In the genomic region with DNA sequence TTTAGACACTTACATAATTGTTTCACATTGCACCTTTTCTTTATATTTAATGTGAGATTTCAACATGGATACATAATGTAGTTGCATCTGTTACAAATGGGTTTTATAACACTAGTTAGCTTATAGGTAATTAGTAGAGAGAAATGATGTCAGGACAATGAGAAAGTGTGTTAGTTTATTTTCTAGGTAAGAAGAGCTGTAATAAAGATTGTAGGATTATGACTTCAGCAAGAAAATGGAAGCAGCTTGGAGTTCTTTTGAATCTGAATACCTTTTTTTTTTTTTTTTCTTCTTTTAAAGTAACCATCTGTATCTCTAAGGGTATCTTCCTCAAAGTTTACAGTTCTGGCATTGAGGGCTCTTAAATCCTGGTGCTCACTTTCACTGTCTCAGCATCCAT, we compare ENCODE assay signal across 21 cellular contexts. TPM values are rescaled to one million over a fixed set of nuclear protein-coding genes. Genes with fewer than 3 reads are reported as not detected.
DNase-seq lines count a peak whose midpoint lies in the region; ATAC-seq, FAIRE-seq and TF ChIP-seq lines count a peak whose summit lies in the region.
"Had no signal": no experiment of that assay in that cellular context is flagged by ENCODE, and none has a peak within 500 bp of the region (broad histone marks: within the 10 kb centered on the region; RNA-seq: fewer than 3 reads in every experiment).

No MANE protein-coding gene starts in this region.

- H3K4ac ChIP-seq in trophoblast cell (ENCODE audit: low read depth, low read length), result no peak overlapping the region

- H3K14ac ChIP-seq in trophoblast cell (ENCODE audit: low read length), result no peak overlapping the region

- TF ChIP-seq EP300 in HepG2 (IDR thresholded peaks at IDR 0.05; ENCODE audit: low read depth in 2 of 2, low read length in 2 of 2) (no peak), HepG2 (CRISPR knock-in tag; IDR thresholded peaks at IDR 0.05; ENCODE audit: borderline replicate concordance) (no peak)

- DNase-seq in HepG2 (ENCODE audit: low spot score), result no peak
- no peak for DNase-seq in right lobe of liver
- peak; percentile 20 for DNase-seq in NCI-H69 (lab: John Stamatoyannopoulos, UW)
- peak; percentile 22 for DNase-seq in astrocyte of the spinal cord (ENCODE audit: low read depth, low spot score)
- DNase-seq in renal cortical epithelial cell (ENCODE audit: low read depth), result peak; percentile 23
- no peak for DNase-seq in mucosa of descending colon
- no peak for DNase-seq in trophoblast cell
- DNase-seq: ACHN; AML-193; EL; IMR-90; MV-4-11; NCI-H1436; NCI-H2029; NCI-H345; NCI-H526; NK-92 treated with Interleukin-12 subunit alpha and Interleukin-12 subunit beta, amount 100 ng/mL, for 24 hours; PC-9; SJCRH30 had no signal

- H3K9me3 ChIP-seq in HepG2 (ENCODE audit: low read length) (peaks cover 7% of the 10 kb centered on the region; the same call in 1 of the 2 replicates), right lobe of liver (peaks cover 0 to 4% (median 0%) of the 10 kb centered on the region in 4 donors), mucosa of descending colon (peaks cover 15% of the 10 kb centered on the region), trophoblast cell (ENCODE audit: insufficient read depth, low read depth, low read length) (no peaks in the 10 kb centered on the region)
- H3K9me3 ChIP-seq: SJCRH30 had no signal

- FAIRE-seq in HepG2 (lab: Jason Lieb, UNC), result no peak

- intact Hi-C loops in HepG2 (cut with micrococcal nuclease; ENCODE audit: unreplicated experiment), result no loop called here
- intact Hi-C loops in right lobe of liver (cut with DNase I), result no loop called here
- intact Hi-C loops in mucosa of descending colon (cut with DNase I, micrococcal nuclease), result no loop called here

- POLR2A ChIA-PET in HepG2 (lab: Yijun Ruan, JAX), result no interaction called here

- no peak overlapping the region for H3K27ac ChIP-seq in HepG2 (ENCODE audit: extremely low read length, insufficient read depth, low read length)
- no peak overlapping the region for H3K27ac ChIP-seq in right lobe of liver
- no peak overlapping the region for H3K27ac ChIP-seq in trophoblast cell (ENCODE audit: low read depth, low read length)
- H3K27ac ChIP-seq: PC-9, SJCRH30 had no signal

- no peak overlapping the region for H4K12ac ChIP-seq in trophoblast cell (ENCODE audit: low read depth, low read length)

- no peaks in the 10 kb centered on the region for H3K79me1 ChIP-seq in trophoblast cell (ENCODE audit: low read length)

- H3K4me3 ChIP-seq in HepG2 (replicated peaks in 1 of 3; ENCODE audit: insufficient read depth in 1 of 3, low read depth in 2 of 3, low read length in 3 of 3), result no peak overlapping the region
- H3K4me3 ChIP-seq in right lobe of liver, result no peak overlapping the region
- H3K4me3 ChIP-seq in astrocyte of the spinal cord (ENCODE audit: low read depth, low read length), result no peak overlapping the region
- no peak overlapping the region for H3K4me3 ChIP-seq in mucosa of descending colon
- H3K4me3 ChIP-seq in trophoblast cell (ENCODE audit: low read depth, low read length), result no peak overlapping the region
- H3K4me3 ChIP-seq: HAP-1, PC-9, SJCRH30 had no signal

- H2BK120ac ChIP-seq in trophoblast cell (ENCODE audit: insufficient read depth, low read length, poor library complexity), result no peak overlapping the region

- no peak overlapping the region for H2BK12ac ChIP-seq in trophoblast cell (ENCODE audit: low read length)

- CTCF ChIA-PET in HepG2 (lab: Yijun Ruan, JAX; ENCODE audit: low intra/inter-chr PET ratio, low total read pairs), result no interaction called here

- no peak overlapping the region for H3K23ac ChIP-seq in trophoblast cell (ENCODE audit: low read length)

- TF ChIP-seq RAD21 in HepG2 (CRISPR knock-in tag; IDR thresholded peaks at IDR 0.05), result no peak

- no peaks in the 10 kb centered on the region for H3K27me3 ChIP-seq in HepG2 (ENCODE audit: control insufficient read depth in 1 of 2, insufficient read depth in 2 of 2, low read length in 2 of 2)
- H3K27me3 ChIP-seq in right lobe of liver, result no peaks in the 10 kb centered on the region
- no peaks in the 10 kb centered on the region for H3K27me3 ChIP-seq in trophoblast cell (ENCODE audit: insufficient read depth, low read length)
- H3K27me3 ChIP-seq: SJCRH30 had no signal

- TF ChIP-seq CTCF in HepG2 (CRISPR knock-in tag; IDR thresholded peaks at IDR 0.05) (no peak), right lobe of liver (IDR thresholded peaks at IDR 0.05) (no peak), astrocyte of the spinal cord (IDR thresholded peaks at IDR 0.05; ENCODE audit: low read depth, low read length) (no peak), mucosa of descending colon (IDR thresholded peaks at IDR 0.05) (no peak)

- H3K4me1 ChIP-seq in HepG2 (ENCODE audit: insufficient read depth, low read length) (no peaks in the 10 kb centered on the region), right lobe of liver (peaks cover 0 to 3% (median 0%) of the 10 kb centered on the region in 4 donors), mucosa of descending colon (ENCODE audit: low read depth) (peaks cover 18% of the 10 kb centered on the region), trophoblast cell (ENCODE audit: control insufficient read depth in 1 of 2, insufficient read depth in 2 of 2, low read length in 2 of 2) (no peaks in the 10 kb centered on the region)
- H3K4me1 ChIP-seq: HAP-1, SJCRH30 had no signal

- H4K8ac ChIP-seq in trophoblast cell (ENCODE audit: low read depth, low read length), result no peak overlapping the region

- H2AK5ac ChIP-seq in trophoblast cell (ENCODE audit: low read length), result no peak overlapping the region

- no peak for ATAC-seq in HepG2
- no peak for ATAC-seq in right lobe of liver
- ATAC-seq in GM19452 (IDR thresholded peaks at IDR 0.05; ENCODE audit: unreplicated experiment), result no peak
- ATAC-seq in mucosa of descending colon, result no peak

- H3K18ac ChIP-seq in trophoblast cell (ENCODE audit: low read length), result no peak overlapping the region

- H4K20me1 ChIP-seq in HepG2 (ENCODE audit: insufficient read depth, low read length), result no peaks in the 10 kb centered on the region

- H3K4me2 ChIP-seq in HepG2 (ENCODE audit: low read depth, low read length) (no peak overlapping the region), trophoblast cell (ENCODE audit: low read length) (no peak overlapping the region)
- H3K4me2 ChIP-seq: PC-9 had no signal

- no peak overlapping the region for H2AFZ ChIP-seq in HepG2 (ENCODE audit: low read length)
- no peak overlapping the region for H2AFZ ChIP-seq in trophoblast cell (ENCODE audit: insufficient read depth, low read length, poor library complexity)
- H2AFZ ChIP-seq: PC-9 had no signal

- peaks cover 34% of the 10 kb centered on the region for H3K79me2 ChIP-seq in HepG2 (ENCODE audit: insufficient read depth, low read length)
- H3K79me2 ChIP-seq in trophoblast cell (ENCODE audit: control insufficient read depth, insufficient read depth, low read length, poor library complexity), result peaks cover 2% of the 10 kb centered on the region

- no peak for TF ChIP-seq POLR2A in HepG2 (IDR thresholded peaks at IDR 0.05; ENCODE audit: insufficient read depth in 1 of 2, low read depth in 2 of 2, low read length in 2 of 2)
- no peak for TF ChIP-seq POLR2A in right lobe of liver (IDR thresholded peaks at IDR 0.05)

- H3K9ac ChIP-seq in HepG2 (ENCODE audit: insufficient read depth, low read depth, low read length) (no peak overlapping the region), trophoblast cell (ENCODE audit: low read length) (no peak overlapping the region)

- no peak overlapping the region for H2BK5ac ChIP-seq in trophoblast cell (ENCODE audit: low read depth, low read length, poor library complexity)

- H3K36me3 ChIP-seq in HepG2 (replicated peaks in 1 of 2; ENCODE audit: control insufficient read depth in 1 of 2, insufficient read depth in 2 of 2, low read length in 2 of 2), result peaks cover 3 to 8% of the 10 kb centered on the region in 2 experiments; a peak in 4 of 5 replicates
- H3K36me3 ChIP-seq in right lobe of liver, result peaks cover 0 to 1% (median 0%) of the 10 kb centered on the region in 4 donors
- H3K36me3 ChIP-seq in mucosa of descending colon (ENCODE audit: low read depth), result no peaks in the 10 kb centered on the region
- H3K36me3 ChIP-seq in trophoblast cell (ENCODE audit: control insufficient read depth in 1 of 2, insufficient read depth in 2 of 2, low read length in 2 of 2), result peaks cover 0 to 5% of the 10 kb centered on the region in 2 experiments
- H3K36me3 ChIP-seq: HAP-1, SJCRH30 had no signal

- no TSS peak for BruUV-seq in HepG2 (replicated peaks; lab: Mats Ljungman, UMichigan)

- in situ Hi-C loops in HepG2 (cut with HindIII; ENCODE audit: extremely low pct_ligation_motif_present, low pct_unique_long_range_greater_than_20kb), result no loop called here
- in situ Hi-C loops in astrocyte of the spinal cord (cut with HindIII; ENCODE audit: low sequenced_read_pairs), result no loop called here

- no peak overlapping the region for H4K91ac ChIP-seq in trophoblast cell (ENCODE audit: low read depth, low read length)

TF ChIP-seq in HepG2, 621 proteins besides CTCF, POLR2A, EP300 and RAD21 (continues in another document):
- TF ChIP-seq ARNT2 (CRISPR knock-in tag; IDR thresholded peaks at IDR 0.05; ENCODE audit: low read depth), result no peak

RNA-seq across cellular contexts. Expression of gene CD2AP, which starts 35.3 kb away (rescaled TPM):
- total RNA-seq in HepG2 (2016; rRNA removed; fragmentation: Illumina TruSeq; extraction: Trizol), result 31.9 and 40.1 TPM in 2 replicates
- total RNA-seq in HepG2 (2016; cell fraction: cytosol; rRNA removed; fragmentation: Illumina TruSeq; extraction: Trizol; ENCODE audit: low read depth), result 12.4 and 19.0 TPM in 2 replicates
- 30.7 and 38.4 TPM in 2 replicates for total RNA-seq in HepG2 (2016; cell fraction: insoluble cytoplasmic fraction; rRNA removed; fragmentation: Illumina TruSeq; extraction: Trizol)
- 12.4 and 12.6 TPM in 2 replicates for total RNA-seq in HepG2 (2016; cell fraction: membrane; rRNA removed; fragmentation: Illumina TruSeq; extraction: Trizol)
- 42.9 and 47.2 TPM in 2 replicates for total RNA-seq in HepG2 (2016; cell fraction: nucleus; rRNA removed; fragmentation: Illumina TruSeq; extraction: Trizol)
- 6.0 and 8.6 TPM in 2 replicates for polyA plus RNA-seq in HepG2 (2011; rRNA removed)
- polyA plus RNA-seq in HepG2 (2011; cell fraction: cytosol; rRNA removed), result 2.4 and 4.1 TPM in 2 replicates
- 5.8 and 8.0 TPM in 2 replicates for polyA plus RNA-seq in HepG2 (2011; cell fraction: nucleus; rRNA removed)
- 20.4 and 25.9 TPM in 2 replicates for polyA plus RNA-seq in HepG2 (2012)
- polyA plus RNA-seq in HepG2 (2016; cell fraction: cytosol; fragmentation: Illumina TruSeq; extraction: Trizol; ENCODE audit: low read depth), result 1.0 and 1.1 TPM in 2 replicates
- polyA plus RNA-seq in HepG2 (2016; cell fraction: insoluble cytoplasmic fraction; fragmentation: Illumina TruSeq; extraction: Trizol; ENCODE audit: low read depth), result 41.6 and 46.6 TPM in 2 replicates
- polyA plus RNA-seq in HepG2 (2016; cell fraction: membrane; fragmentation: Illumina TruSeq; extraction: Trizol; ENCODE audit: low read depth), result 5.3 and 5.7 TPM in 2 replicates
- 31.0 and 34.8 TPM in 2 replicates for polyA plus RNA-seq in HepG2 (2016; cell fraction: nucleus; fragmentation: Illumina TruSeq; extraction: Trizol; ENCODE audit: insufficient read depth, low read depth)
- 1.9 and 2.4 TPM in 2 replicates for polyA minus RNA-seq in HepG2 (2011; rRNA and poly(A)+ RNA removed; ENCODE audit: low replicate concordance)
- 9.9 and 10.5 TPM in 2 replicates for polyA minus RNA-seq in HepG2 (2011; cell fraction: cytosol; rRNA and poly(A)+ RNA removed)
- 84.8 and 85.6 TPM in 2 replicates for polyA minus RNA-seq in HepG2 (2011; cell fraction: nucleus; rRNA and poly(A)+ RNA removed)
- total RNA-seq in right lobe of liver, result 10 to 100 TPM; 12.0 to 24.8 (median 15.1) TPM
- total RNA-seq in renal cortical epithelial cell, result 90.3 and 113 TPM in 2 replicates
- total RNA-seq in mucosa of descending colon, result 100 to 1,000 TPM in 2 of 3 donors, 10 to 100 TPM in 1; 61.7 to 173 (median 104) TPM
- 26.6 and 27.1 TPM in 2 replicates for polyA plus RNA-seq in trophoblast cell (2013)

Comparison
In these comparisons a context has a peak if more than half of its experiments do, and no peak if none do; other contexts are left out.
1. DNase-seq: peak in NCI-H69 (single experiment), astrocyte of the spinal cord (single experiment) and renal cortical epithelial cell (single experiment); none in HepG2 (single experiment), right lobe of liver (0 of 3), mucosa of descending colon (0 of 3) and trophoblast cell (0 of 2).